Comparison of ENCODE assay signal across 23 cellular contexts in the genomic region with DNA sequence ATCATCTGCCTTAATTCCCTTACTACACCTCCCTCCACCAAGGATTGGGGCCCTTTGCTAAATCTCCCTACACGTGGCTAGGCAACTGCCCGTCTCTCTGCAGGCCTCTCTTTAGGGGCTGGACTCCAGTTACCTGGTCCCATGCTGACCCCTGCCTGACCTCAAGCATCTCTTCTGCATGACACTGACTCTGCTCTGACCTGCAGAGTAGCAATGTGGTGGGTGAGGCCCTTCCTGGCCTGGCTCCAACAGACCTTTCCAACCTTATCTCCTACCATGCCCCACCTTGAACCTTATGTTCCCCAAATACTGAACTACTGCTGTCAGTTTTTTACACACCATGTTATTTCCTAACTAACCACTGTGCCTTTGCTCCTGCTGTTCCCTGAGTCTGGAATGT. TPM values are rescaled to one million over a fixed set of nuclear protein-coding genes. Genes with fewer than 3 reads are reported as not detected.
DNase-seq lines count a peak whose midpoint lies in the region; ATAC-seq and TF ChIP-seq lines count a peak whose summit lies in the region.
"Had no signal": no experiment of that assay in that cellular context is flagged by ENCODE, and none has a peak within 500 bp of the region (broad histone marks: within the 10 kb centered on the region; RNA-seq: fewer than 3 reads in every experiment).

No MANE protein-coding gene starts in this region.

- no peaks in the 10 kb centered on the region for H4K20me1 ChIP-seq in H9 (ENCODE audit: control insufficient read depth, insufficient read depth, insufficient read length)

- H3T11ph ChIP-seq in H9 (ENCODE audit: low read length) = no peak overlapping the region

- H3K27me3 ChIP-seq in H9 (ENCODE audit: insufficient read depth, low read length) = no peaks in the 10 kb centered on the region
- H3K27me3 ChIP-seq in effector memory CD4-positive, alpha-beta T cell (replicated peaks; ENCODE audit: control insufficient read depth, insufficient read depth, low read length, poor library complexity, severe bottlenecking) = no peaks in the 10 kb centered on the region
- no peaks in the 10 kb centered on the region for H3K27me3 ChIP-seq in upper lobe of right lung

- H3K4me1 ChIP-seq in H9 (ENCODE audit: insufficient read depth, low read length) = peaks cover 3% of the 10 kb centered on the region; the same call in 1 of the 2 replicates
- peaks cover 10% of the 10 kb centered on the region for H3K4me1 ChIP-seq in effector memory CD4-positive, alpha-beta T cell (ENCODE audit: control insufficient read depth, insufficient read depth, low read length, poor library complexity, severe bottlenecking)
- H3K4me1 ChIP-seq in upper lobe of right lung = peaks cover 16% of the 10 kb centered on the region

- H3K56ac ChIP-seq in H9 (ENCODE audit: insufficient read length, low read depth, low read length) = no peak overlapping the region

- H3K23ac ChIP-seq in H9 (ENCODE audit: insufficient read length, low read depth, low read length) = no peak overlapping the region

- no peaks in the 10 kb centered on the region for H3K79me1 ChIP-seq in H9 (ENCODE audit: insufficient read depth, low read depth, low read length, poor library complexity, severe bottlenecking)

- DNase-seq in H9 (peak; percentile 43), WTC11 (ENCODE audit: low spot score) (no peak), iPS-NIHi11 (ENCODE audit: low spot score) (peak; percentile 37), upper lobe of right lung (no peak), middle frontal gyrus (ENCODE audit: extremely low spot score, low spot score) (no peak)
- DNase-seq in effector memory CD4-positive, alpha-beta T cell = no peak
- DNase-seq: Caco-2; CD4-positive, alpha-beta memory T cell; DMS 273 treated with DMSO at 0.1 percent for 48 hours; DMS79 treated with DMSO at 0.1 percent for 48 hours; HFFc6; MV-4-11; NCI-H1105 treated with DMSO at 0.1 percent for 48 hours; NCI-H1694; NCI-H2081; NCI-H2171; NCI-H345; NCI-H524; OCI-M1; SHP77 had no signal

- H3K79me2 ChIP-seq in H9 (ENCODE audit: insufficient read depth, low read length) = no peaks in the 10 kb centered on the region

- no peaks in the 10 kb centered on the region for H3K9me3 Mint-ChIP-seq in H9
- H3K9me3 Mint-ChIP-seq in WTC11 = no peaks in the 10 kb centered on the region
- H3K9me3 Mint-ChIP-seq: CD4-positive, alpha-beta memory T cell; HFFc6; T-helper 1 cell treated with Interleukin-12 subunit alpha and Interleukin-12 subunit beta and Interleukin-4 antibody, amounts not matched to agents 30 μg/mL and 1 μg/mL, for 36 hours had no signal

- H3K27ac Mint-ChIP-seq in H9 (no peak overlapping the region), WTC11 (no peak overlapping the region)
- H3K27ac Mint-ChIP-seq: HFFc6; T-helper 1 cell treated with Interleukin-12 subunit alpha and Interleukin-12 subunit beta and Interleukin-4 antibody, amounts not matched to agents 30 μg/mL and 1 μg/mL, for 36 hours had no signal

- no peak overlapping the region for H3K18ac ChIP-seq in H9 (ENCODE audit: insufficient read length, low read depth, low read length)

- H2BK5ac ChIP-seq in H9 (ENCODE audit: insufficient read length, low read length) = no peak overlapping the region

- H3K4me1 Mint-ChIP-seq in H9 (peaks cover 13 to 17% of the 10 kb centered on the region in 2 experiments), WTC11 (peaks cover 14% of the 10 kb centered on the region)

- no peak overlapping the region for H2AK5ac ChIP-seq in H9 (ENCODE audit: insufficient read length, low read length)

- H3K36me3 ChIP-seq in effector memory CD4-positive, alpha-beta T cell (ENCODE audit: control insufficient read depth, insufficient read depth, low read length) = no peaks in the 10 kb centered on the region
- no peaks in the 10 kb centered on the region for H3K36me3 ChIP-seq in upper lobe of right lung

- H4K91ac ChIP-seq in H9 (ENCODE audit: insufficient read length, low read depth, low read length) = no peak overlapping the region

- TF ChIP-seq CTCF in H9 (conservative IDR thresholded peaks at IDR 0.05) (no peak), WTC11 (IDR thresholded peaks at IDR 0.05) (no peak), upper lobe of right lung (IDR thresholded peaks at IDR 0.05) (no peak)

- no peak overlapping the region for H3K4me2 ChIP-seq in H9 (ENCODE audit: insufficient read depth, insufficient read length, low read length)
- H3K4me2 ChIP-seq: KMS-11 had no signal

- WGBS in H9 (ENCODE audit: extremely low coverage, insufficient read length, low lambda C conversion rate) = no CpG with 5 or more reads among the region's 2 CpGs

- no peak overlapping the region for H3K14ac ChIP-seq in H9 (ENCODE audit: insufficient read depth, low read length)

- intact Hi-C loops in upper lobe of right lung (cut with DNase I) = no loop called here

- no peak overlapping the region for H3K27ac ChIP-seq in H9 (ENCODE audit: insufficient read length, low read depth, low read length)
- no peak overlapping the region for H3K27ac ChIP-seq in effector memory CD4-positive, alpha-beta T cell (ENCODE audit: insufficient read depth, low read length, poor library complexity, severe bottlenecking)
- no peak overlapping the region for H3K27ac ChIP-seq in upper lobe of right lung
- H3K27ac ChIP-seq: KMS-11 had no signal

- H3K36me3 Mint-ChIP-seq in H9 (ENCODE audit: insufficient read depth in 1 of 3, low read depth in 3 of 3) (no peaks in the 10 kb centered on the region), WTC11 (no peaks in the 10 kb centered on the region)
- H3K36me3 Mint-ChIP-seq: CD4-positive, alpha-beta memory T cell had no signal

- no peak overlapping the region for H2BK120ac ChIP-seq in H9 (ENCODE audit: low read depth, low read length, poor library complexity, severe bottlenecking)

- H4K8ac ChIP-seq in H9 (replicated peaks; ENCODE audit: insufficient read length, low read depth, low read length) = no peak overlapping the region

- no peak overlapping the region for H2BK20ac ChIP-seq in H9 (ENCODE audit: low read depth, low read length, poor library complexity, severe bottlenecking)

- ATAC-seq in WTC11 = peak; percentile 73
- ATAC-seq in GM18868 (IDR thresholded peaks at IDR 0.05; ENCODE audit: unreplicated experiment) = no peak
- no peak for ATAC-seq in upper lobe of right lung

- H3K4ac ChIP-seq in H9 (ENCODE audit: low read depth, low read length) = no peak overlapping the region

- no peak overlapping the region for H2AFZ ChIP-seq in H9 (ENCODE audit: low read length)

- CTCF ChIA-PET in WTC11 (lab: Charles Lee) = no interaction called here

- H3K9me3 ChIP-seq in H9 (ENCODE audit: control insufficient read depth, low read depth, low read length) (no peaks in the 10 kb centered on the region), upper lobe of right lung (no peaks in the 10 kb centered on the region)
- no peaks in the 10 kb centered on the region for H3K9me3 ChIP-seq in effector memory CD4-positive, alpha-beta T cell (ENCODE audit: control insufficient read depth, low read length)
- H3K9me3 ChIP-seq: Caco-2 had no signal

- POLR2A ChIA-PET in WTC11 (lab: Charles Lee) = no interaction called here

- no peaks in the 10 kb centered on the region for H3K23me2 ChIP-seq in H9 (ENCODE audit: insufficient read length, low read depth, low read length, poor library complexity, severe bottlenecking)

- no peak overlapping the region for H2BK12ac ChIP-seq in H9 (ENCODE audit: insufficient read length, low read depth, low read length)

- no peak overlapping the region for H4K5ac ChIP-seq in H9 (ENCODE audit: insufficient read length, low read depth, low read length)

- H3K9ac ChIP-seq in H9 (ENCODE audit: extremely low read depth, insufficient read length, low read length) = no peak overlapping the region
- H3K9ac ChIP-seq: KMS-11 had no signal

- H3K27me3 Mint-ChIP-seq in H9 (ENCODE audit: low read depth) (no peaks in the 10 kb centered on the region), WTC11 (ENCODE audit: low read depth) (no peaks in the 10 kb centered on the region)
- H3K27me3 Mint-ChIP-seq: CD4-positive, alpha-beta memory T cell had no signal

- no peak overlapping the region for H2BK15ac ChIP-seq in H9 (ENCODE audit: low read depth, low read length)

- H3K4me3 ChIP-seq in effector memory CD4-positive, alpha-beta T cell (ENCODE audit: insufficient read depth, low read depth, low read length, poor library complexity, severe bottlenecking) = no peak overlapping the region
- H3K4me3 ChIP-seq in upper lobe of right lung = no peak overlapping the region

- H3K4me3 Mint-ChIP-seq in H9 = no peak overlapping the region
- no peak overlapping the region for H3K4me3 Mint-ChIP-seq in WTC11
- H3K4me3 Mint-ChIP-seq: CD4-positive, alpha-beta memory T cell; HFFc6; T-helper 1 cell treated with Interleukin-12 subunit alpha and Interleukin-12 subunit beta and Interleukin-4 antibody, amounts not matched to agents 30 μg/mL and 1 μg/mL, for 36 hours had no signal

TF ChIP-seq in WTC11, 78 proteins besides CTCF, POLR2A, EP300 and RAD21 (continues in another document):
- TF ChIP-seq ZNF121 (CRISPR knock-in tag; IDR thresholded peaks at IDR 0.05) = no peak
- no peak for TF ChIP-seq EMX1 (CRISPR knock-in tag; IDR thresholded peaks at IDR 0.05)
- no peak for TF ChIP-seq NFATC4 (CRISPR knock-in tag; IDR thresholded peaks at IDR 0.05)

RNA-seq across cellular contexts. Expression of gene EPS15, which starts 45.9 kb away (rescaled TPM):
- 40.2 and 44.1 TPM in 2 replicates for total RNA-seq in H9 (2021)
- total RNA-seq in WTC11 (2021) = 37.1 to 41.7 TPM (median 39.3 TPM) in 3 replicates
- 88.5 TPM for total RNA-seq in upper lobe of right lung

RNA-seq across cellular contexts. Expression of gene OSBPL9, which starts 51.9 kb away (rescaled TPM):
- total RNA-seq in H9 (2021) (69.0 and 76.7 TPM in 2 replicates), WTC11 (2021) (55.6 to 66.7 TPM (median 63.5 TPM) in 3 replicates), upper lobe of right lung (72.7 TPM)

Comparison
In these comparisons a context has a peak if more than half of its experiments do, and no peak if none do; other contexts are left out.
1. DNase-seq: peak in H9 (single experiment) and iPS-NIHi11 (single experiment); none in WTC11 (single experiment), effector memory CD4-positive, alpha-beta T cell (0 of 3), upper lobe of right lung (single experiment) and middle frontal gyrus (single experiment).